In the genomic region with DNA sequence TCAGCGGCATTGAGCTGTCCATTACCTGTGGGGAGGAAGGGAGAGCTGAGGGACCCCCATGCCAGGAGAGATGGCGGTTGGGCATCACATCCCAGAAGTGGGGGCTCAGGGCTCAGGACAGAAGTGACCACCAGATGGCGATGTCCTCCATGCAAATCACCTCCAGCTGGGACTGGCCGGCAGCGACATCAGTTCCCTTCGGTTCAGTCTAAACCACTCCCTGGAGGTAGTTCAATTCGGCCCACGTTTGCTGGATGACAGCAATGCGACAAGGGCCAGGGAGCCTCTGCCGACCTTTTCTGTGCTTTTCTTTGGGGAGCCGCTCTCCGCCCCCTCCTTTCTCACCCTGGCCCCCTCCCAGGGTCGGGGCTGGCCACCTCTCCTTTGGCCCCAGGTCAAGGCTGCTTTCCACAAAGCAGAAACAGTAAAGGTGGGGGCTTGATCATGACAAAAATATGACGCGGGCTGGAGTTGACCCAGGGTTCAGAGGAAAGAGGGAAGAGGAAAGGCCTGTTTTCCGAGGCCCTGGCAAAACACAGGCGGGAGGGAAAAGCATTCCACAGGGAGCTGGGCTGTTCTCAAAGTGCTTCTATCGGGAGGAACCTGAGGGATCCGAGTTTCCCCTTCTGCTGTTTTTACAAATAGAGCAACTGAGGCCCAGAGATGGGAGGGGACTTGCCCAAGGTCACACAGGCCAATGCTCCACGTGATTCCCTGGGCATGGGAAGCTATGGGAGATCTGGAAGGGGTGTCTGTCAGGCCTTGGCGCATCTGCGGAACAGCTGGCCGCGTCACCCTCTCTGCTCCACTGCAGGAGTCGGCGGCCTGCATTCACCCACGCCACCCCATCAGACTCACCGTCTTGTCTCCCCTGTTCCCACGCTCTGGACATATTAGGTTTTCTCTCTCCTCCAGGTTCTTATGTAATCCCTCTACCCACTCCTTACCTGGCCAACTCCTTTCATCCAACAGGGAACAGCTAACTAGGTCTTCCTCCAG, we compare ENCODE assay signal across 8 cellular contexts. TPM values are rescaled to one million over a fixed set of nuclear protein-coding genes. Genes with fewer than 3 reads are reported as not detected.
DNase-seq lines count a peak whose midpoint lies in the region; ATAC-seq, FAIRE-seq and TF ChIP-seq lines count a peak whose summit lies in the region.

No MANE protein-coding gene starts in this region.

- H3K27me3 ChIP-seq in aorta (ENCODE audit: control insufficient read depth in 1 of 2, insufficient read depth in 2 of 2, low read length in 1 of 2) = no peaks in the 10 kb centered on the region

- H3K27ac ChIP-seq in aorta (ENCODE audit: low read depth in 1 of 2, low read length in 2 of 2) = no peak overlapping the region

- FAIRE-seq in D721Med (lab: Jason Lieb, UNC) = no peak

- TF ChIP-seq CTCF in D721Med (IDR thresholded peaks at IDR 0.05; ENCODE audit: insufficient read depth, missing control alignments) = peak; percentile 83
- TF ChIP-seq CTCF in astrocyte of the cerebellum (IDR thresholded peaks at IDR 0.05; ENCODE audit: low read depth, low read length, missing control alignments) = peak; percentile 86

- DNase-seq in D721Med (ENCODE audit: insufficient read length, low spot score) = peak; percentile 39
- peak; percentile 76 for DNase-seq in KBM-7
- DNase-seq in T-helper 22 cell (ENCODE audit: low read depth) = peak; percentile 7
- peak; percentile 72 for DNase-seq in astrocyte of the cerebellum (ENCODE audit: low read depth)
- DNase-seq in hepatic stellate cell (ENCODE audit: low spot score) = peak; percentile 94
- DNase-seq in retina = peak; percentile 87
- peak; percentile 89 to 91 for DNase-seq in aorta

- in situ Hi-C loops in KBM-7 (cut with MboI; ENCODE audit: low pct_unique_long_range_greater_than_20kb, low sequenced_read_pairs) = loop anchor here (10.0 to 25.0 kb wide), 2 partner anchors 266 to 458 kb away; no protein-coding TSS in a partner anchor
- in situ Hi-C loops in astrocyte of the cerebellum (cut with HindIII; ENCODE audit: low sequenced_read_pairs) = no loop called here

- no peaks in the 10 kb centered on the region for H3K36me3 ChIP-seq in aorta (ENCODE audit: control insufficient read depth in 1 of 2, insufficient read depth in 2 of 2, low read length in 1 of 2)

- ATAC-seq in aorta (ENCODE audit: low FRiP score) (peak; percentile 89), HG03280 (IDR thresholded peaks at IDR 0.05; ENCODE audit: unreplicated experiment) (no peak)

- WGBS in aorta, 2 donors = 38 to 39% methylated on average over 29 of the region's 29 CpGs

- H3K9me3 ChIP-seq in aorta (ENCODE audit: control insufficient read depth, low read length) = no peaks in the 10 kb centered on the region

- H3K4me3 ChIP-seq in astrocyte of the cerebellum (ENCODE audit: low read depth, low read length) (no peak overlapping the region), aorta (ENCODE audit: low read length in 2 of 2) (no peak overlapping the region)

- intact Hi-C loops in aorta (cut with DNase I) = loop anchor here (1.0 to 5.0 kb wide), 5 partner anchors 133 to 472 kb away; no protein-coding TSS in a partner anchor

- no peaks in the 10 kb centered on the region for H3K4me1 ChIP-seq in aorta (ENCODE audit: control insufficient read depth in 1 of 2, insufficient read depth in 2 of 2, low read length in 2 of 2)

RNA-seq across cellular contexts. Expression of a gene that starts 54.7 kb away (rescaled TPM):
- 10 to 100 TPM; 71.9 to 73.1 TPM for total RNA-seq in aorta
- polyA plus RNA-seq in aorta = 10 to 100 TPM; 64.4 to 76.6 TPM

Comparison
In these comparisons a context has a peak if more than half of its experiments do, and no peak if none do; other contexts are left out.
1. DNase-seq: peak in every context shown above with its lines; median percentile 94 in hepatic stellate cell; 90 in aorta; 87 in retina; 76 in KBM-7; 72 in astrocyte of the cerebellum; 39 in D721Med; 7 in T-helper 22 cell.